10 cellular contexts compared by ENCODE assay signal in genomic region chr6:90184334-90185298, GRCh38.
DNase-seq lines count a peak whose midpoint lies in the region; ATAC-seq and TF ChIP-seq lines count a peak whose summit lies in the region.
"Had no signal": no experiment of that assay in that cellular context is flagged by ENCODE, and none has a peak within 500 bp of the region (broad histone marks: within the 10 kb centered on the region; RNA-seq: fewer than 3 reads in every experiment).

No MANE protein-coding gene starts in this region.

- intact Hi-C loops in activated CD8-positive, alpha-beta T cell treated with anti-CD3 and anti-CD28 coated beads for 36 hours (cut with micrococcal nuclease): no loop called here

- TF ChIP-seq CTCF in HEK293 (tag by site-specific recombination; IDR thresholded peaks at IDR 0.05): no peak
- no peak for TF ChIP-seq CTCF in activated CD8-positive, alpha-beta T cell treated with anti-CD3 and anti-CD28 coated beads for 36 hours (IDR thresholded peaks at IDR 0.05)

- peaks cover 29% of the 10 kb centered on the region for H3K4me1 ChIP-seq in HEK293 (ENCODE audit: control insufficient read depth, insufficient read depth, low read length)

- DNase-seq in A172 (ENCODE audit: low spot score) (peak; percentile 14), left kidney (ENCODE audit: low read depth, low spot score) (peak; percentile 48), mesenteric fat pad (ENCODE audit: low spot score) (no peak), NCI-H1930 (lab: John Stamatoyannopoulos, UW) (no peak), COR-L47 (lab: John Stamatoyannopoulos, UW) (no peak)
- DNase-seq in activated CD8-positive, alpha-beta T cell treated with anti-CD3 and anti-CD28 coated beads for 36 hours: peak; percentile 36
- DNase-seq: DND-41, NCI-H2227 treated with DMSO at 0.1 percent for 48 hours had no signal

- no peak overlapping the region for H3K4me3 ChIP-seq in HEK293 (ENCODE audit: low read depth, low read length)

- peak overlapping the region; percentile 88 for H3K27ac Mint-ChIP-seq in activated CD8-positive, alpha-beta T cell treated with anti-CD3 and anti-CD28 coated beads for 36 hours

- peak overlapping the region; percentile 56 for H3K4me3 Mint-ChIP-seq in activated CD8-positive, alpha-beta T cell treated with anti-CD3 and anti-CD28 coated beads for 36 hours

- CTCF ChIA-PET in HEK293 (lab: Yijun Ruan, JAX): interaction anchor here (0.6 to 1.7 kb wide), 8 partner anchors 19 to 249 kb away, joined by 3 to 7 read pairs (median 3); no protein-coding TSS in a partner anchor
- CTCF ChIA-PET in activated CD8-positive, alpha-beta T cell treated with anti-CD3 and anti-CD28 coated beads for 36 hours (lab: Charles Lee): interaction anchor here (0.5 to 3.6 kb wide), 11 partner anchors 14 to 244 kb away, joined by 3 to 18 read pairs (median 3); no protein-coding TSS in a partner anchor

- peaks cover 57% of the 10 kb centered on the region for H3K36me3 Mint-ChIP-seq in activated CD8-positive, alpha-beta T cell treated with anti-CD3 and anti-CD28 coated beads for 36 hours (ENCODE audit: low read depth)

- ATAC-seq in activated CD8-positive, alpha-beta T cell treated with anti-CD3 and anti-CD28 coated beads for 36 hours: no peak
- no peak for ATAC-seq in GM21528 (IDR thresholded peaks at IDR 0.05; ENCODE audit: low FRiP score, unreplicated experiment)

- no peaks in the 10 kb centered on the region for H3K27me3 Mint-ChIP-seq in activated CD8-positive, alpha-beta T cell treated with anti-CD3 and anti-CD28 coated beads for 36 hours

- peaks cover 2% of the 10 kb centered on the region for H3K9me3 Mint-ChIP-seq in activated CD8-positive, alpha-beta T cell treated with anti-CD3 and anti-CD28 coated beads for 36 hours

- no peaks in the 10 kb centered on the region for H3K9me3 ChIP-seq in HEK293 (ENCODE audit: control insufficient read depth, insufficient read depth, low read depth, low read length)

- POLR2A ChIA-PET in HEK293 (lab: Yijun Ruan, JAX): interaction anchor here (0.5 to 4.0 kb wide), 4 partner anchors 34 to 309 kb away, joined by 3 to 28 read pairs (median 4); no protein-coding TSS in a partner anchor
- POLR2A ChIA-PET in activated CD8-positive, alpha-beta T cell treated with anti-CD3 and anti-CD28 coated beads for 36 hours (lab: Charles Lee): interaction anchor here (1.2 to 3.7 kb wide), 3 partner anchors 24 to 50 kb away, joined by 3 to 16 read pairs (median 3); no protein-coding TSS in a partner anchor

- peaks cover 74% of the 10 kb centered on the region for H3K4me1 Mint-ChIP-seq in activated CD8-positive, alpha-beta T cell treated with anti-CD3 and anti-CD28 coated beads for 36 hours (ENCODE audit: low read depth)

- no peaks in the 10 kb centered on the region for H3K36me3 ChIP-seq in HEK293 (ENCODE audit: control insufficient read depth in 2 of 2, insufficient read depth in 1 of 2, low read length in 2 of 2)

- no peak overlapping the region; the same call in 1 of the 2 replicates for H3K27ac ChIP-seq in HEK293 (ENCODE audit: extremely low read depth, low read depth, low read length)

TF ChIP-seq in HEK293, 187 proteins besides CTCF, POLR2A, EP300 and RAD21 (continues in another document):
- no peak for TF ChIP-seq ZSCAN4 (tag by site-specific recombination; IDR thresholded peaks at IDR 0.05)
- TF ChIP-seq ZBTB44 (tag by site-specific recombination; IDR thresholded peaks at IDR 0.05): peak; percentile 92
- TF ChIP-seq PRDM1 (tag by site-specific recombination; IDR thresholded peaks at IDR 0.05): peak; percentile 31; the same call in 1 of the 2 replicates
- peak; percentile 29; the same call in 1 of the 2 replicates for TF ChIP-seq ZBTB20 (tag by site-specific recombination; IDR thresholded peaks at IDR 0.05)
- 0 out of 2 replicates have a peak, but pooled peaks have one; percentile 6 for TF ChIP-seq KLF10 (tag by site-specific recombination; IDR thresholded peaks at IDR 0.05)
- TF ChIP-seq OSR2 (tag by site-specific recombination; IDR thresholded peaks at IDR 0.05): peak; percentile 59
- TF ChIP-seq ZBTB17 (tag by site-specific recombination; IDR thresholded peaks at IDR 0.05): peak; percentile 41; the same call in 1 of the 2 replicates
- TF ChIP-seq ZNF341 (tag by site-specific recombination; IDR thresholded peaks at IDR 0.05; ENCODE audit: low read depth): peak; percentile 88
- TF ChIP-seq ZNF518A (tag by site-specific recombination; conservative IDR thresholded peaks at IDR 0.05; ENCODE audit: low read depth): no peak
- 0 out of 2 replicates have a peak, but pooled peaks have one; percentile 27 for TF ChIP-seq PRDM4 (tag by site-specific recombination; IDR thresholded peaks at IDR 0.05)

Comparison
In these comparisons a context has a peak if more than half of its experiments do, and no peak if none do; other contexts are left out.
1. DNase-seq: peak in A172 (single experiment), activated CD8-positive, alpha-beta T cell treated with anti-CD3 and anti-CD28 coated beads for 36 hours (single experiment) and left kidney (single experiment); none in mesenteric fat pad (single experiment), NCI-H1930 (0 of 2) and COR-L47 (single experiment).